21 cellular contexts compared by ENCODE assay signal in the genomic region with DNA sequence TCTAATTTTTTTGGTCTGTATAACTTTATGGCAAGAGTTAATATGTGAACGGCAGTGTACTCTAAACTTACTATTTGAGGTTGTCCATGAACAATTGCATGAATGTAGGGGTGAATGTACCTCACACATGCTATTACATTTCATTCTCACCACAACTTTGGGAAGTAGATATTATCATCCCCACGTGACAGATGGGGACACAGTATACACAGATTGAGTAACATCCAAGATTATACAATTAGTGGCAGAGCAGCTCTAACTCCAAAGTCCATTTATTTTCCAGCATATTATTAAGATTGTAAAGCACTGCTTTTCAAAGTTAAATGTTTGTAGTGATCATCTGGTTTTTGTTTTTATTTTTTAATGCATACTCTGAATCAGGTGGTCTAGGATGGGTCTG.
"Had no signal": no experiment of that assay in that cellular context is flagged by ENCODE, and none has a peak within 500 bp of the region (broad histone marks: within the 10 kb centered on the region; RNA-seq: fewer than 3 reads in every experiment).

No MANE protein-coding gene starts in this region.

- DNase-seq: activated CD4-positive, alpha-beta T cell treated with anti-CD3 and anti-CD28 coated beads, Interleukin-2, amount 50 U/mL, for 4 hours; activated gamma-delta T cell; activated T-cell treated with anti-CD3 and anti-CD28 coated beads, Interleukin-2, amount 50 U/mL, for 48 hours; anterior cingulate cortex; dorsolateral prefrontal cortex; esophagus squamous epithelium; foreskin keratinocyte; head of caudate nucleus; left cardiac atrium; mucosa of descending colon; nucleus accumbens; right cardiac atrium; spleen; stimulated activated CD4-positive, alpha-beta T cell treated with anti-CD3 and anti-CD28 coated beads, Interleukin-1b, Interleukin-23, amount 100 ng/mL, for 48 hours; stimulated activated naive B cell treated with anti-CD40 and anti-IgM and Interleukin-4, amounts not matched to agents 10 μg/mL and 1 μg/mL and 100 μg/mL, for 72 hours; T-helper 2 cell; transverse colon had no signal

- H3K27me3 Mint-ChIP-seq: activated naive CD8-positive, alpha-beta T cell; progenitor cell of endocrine pancreas; stimulated activated naive B cell treated with anti-CD40 and anti-IgM and Interleukin-4, amounts not matched to agents 10 μg/mL and 1 μg/mL and 100 μg/mL, for 72 hours had no signal

- H3K36me3 ChIP-seq: esophagus squamous epithelium, spleen, transverse colon had no signal

- H3K27ac ChIP-seq: dorsolateral prefrontal cortex, esophagus squamous epithelium, foreskin keratinocyte, spleen, transverse colon had no signal

- H3K9me3 Mint-ChIP-seq: stimulated activated naive B cell treated with anti-CD40 and anti-IgM and Interleukin-4, amounts not matched to agents 10 μg/mL and 1 μg/mL and 100 μg/mL, for 72 hours had no signal

- ATAC-seq: activated CD4-positive, CD25-positive, alpha-beta regulatory T cell treated with anti-CD3 and anti-CD28 coated beads, Interleukin-2, amount 50 U/mL, for 24 hours; foreskin keratinocyte; left cardiac atrium; mucosa of descending colon; natural killer cell treated with Interleukin-12 subunit alpha and Interleukin-12 subunit beta and Interleukin-15 and Interleukin-18, amount 100 ng/mL, for 72 hours; right cardiac atrium; stimulated activated naive B cell treated with anti-CD40 and anti-IgM and Interleukin-4, amounts not matched to agents 10 μg/mL and 1 μg/mL and 100 μg/mL, for 72 hours had no signal

- H3K27ac Mint-ChIP-seq: activated naive CD8-positive, alpha-beta T cell; natural killer cell treated with Interleukin-12 subunit alpha and Interleukin-12 subunit beta and Interleukin-15 and Interleukin-18, amount 100 ng/mL, for 72 hours; progenitor cell of endocrine pancreas; stimulated activated naive B cell treated with anti-CD40 and anti-IgM and Interleukin-4, amounts not matched to agents 10 μg/mL and 1 μg/mL and 100 μg/mL, for 72 hours had no signal

- H3K27me3 ChIP-seq: dorsolateral prefrontal cortex, esophagus squamous epithelium, foreskin keratinocyte, spleen, transverse colon had no signal

- H3K4me3 ChIP-seq: dorsolateral prefrontal cortex, esophagus squamous epithelium, mucosa of descending colon, spleen, transverse colon had no signal

- H3K4me3 Mint-ChIP-seq: activated naive CD8-positive, alpha-beta T cell; natural killer cell treated with Interleukin-12 subunit alpha and Interleukin-12 subunit beta and Interleukin-15 and Interleukin-18, amount 100 ng/mL, for 72 hours; stimulated activated naive B cell treated with anti-CD40 and anti-IgM and Interleukin-4, amounts not matched to agents 10 μg/mL and 1 μg/mL and 100 μg/mL, for 72 hours had no signal

- H3K4me1 Mint-ChIP-seq: stimulated activated naive B cell treated with anti-CD40 and anti-IgM and Interleukin-4, amounts not matched to agents 10 μg/mL and 1 μg/mL and 100 μg/mL, for 72 hours had no signal

- H3K36me3 Mint-ChIP-seq: activated naive CD8-positive, alpha-beta T cell; natural killer cell treated with Interleukin-12 subunit alpha and Interleukin-12 subunit beta and Interleukin-15 and Interleukin-18, amount 100 ng/mL, for 72 hours; stimulated activated naive B cell treated with anti-CD40 and anti-IgM and Interleukin-4, amounts not matched to agents 10 μg/mL and 1 μg/mL and 100 μg/mL, for 72 hours had no signal

- H3K4me1 ChIP-seq: esophagus squamous epithelium, foreskin keratinocyte, spleen, transverse colon had no signal

- H3K9me3 ChIP-seq: esophagus squamous epithelium, mucosa of descending colon, spleen, transverse colon had no signal
